ENCODE assay signal across 20 cellular contexts in genomic region chr16:86120201-86120981, GRCh38.
DNase-seq lines count a peak whose midpoint lies in the region; TF ChIP-seq lines count a peak whose summit lies in the region.
"Had no signal": no experiment of that assay in that cellular context is flagged by ENCODE, and none has a peak within 500 bp of the region (broad histone marks: within the 10 kb centered on the region; RNA-seq: fewer than 3 reads in every experiment).

No MANE protein-coding gene starts in this region.

- H2BK12ac ChIP-seq in trophoblast cell (ENCODE audit: low read length) = no peak overlapping the region

- H3K79me2 ChIP-seq in osteoblast (ENCODE audit: insufficient read depth, low read length) = no peaks in the 10 kb centered on the region
- H3K79me2 ChIP-seq in trophoblast cell (ENCODE audit: control insufficient read depth, insufficient read depth, low read length, poor library complexity) = no peaks in the 10 kb centered on the region

- no peak for TF ChIP-seq CTCF in nephron progenitor cell (IDR thresholded peaks at IDR 0.05)
- no peak for TF ChIP-seq CTCF in osteoblast (IDR thresholded peaks at IDR 0.05; ENCODE audit: extremely low read depth, low read depth, low read length)

- no peaks in the 10 kb centered on the region for H4K20me1 ChIP-seq in osteoblast (ENCODE audit: insufficient read depth, low read length)

- no peak overlapping the region for H3K9ac ChIP-seq in trophoblast cell (ENCODE audit: low read length)
- H3K9ac ChIP-seq: KMS-11 had no signal

- H3K27ac ChIP-seq in osteoblast (ENCODE audit: low read depth, low read length) = no peak overlapping the region
- no peak overlapping the region for H3K27ac ChIP-seq in trophoblast cell (ENCODE audit: low read depth, low read length)
- H3K27ac ChIP-seq: KMS-11, PC-9, SJSA1 had no signal

- H3K27me3 ChIP-seq in osteoblast (ENCODE audit: insufficient read depth, low read length) (peaks cover 19% of the 10 kb centered on the region), trophoblast cell (ENCODE audit: insufficient read depth, low read length) (no peaks in the 10 kb centered on the region)
- H3K27me3 ChIP-seq: SJSA1 had no signal

- H3K9me3 ChIP-seq in osteoblast (ENCODE audit: low read depth, low read length) (no peaks in the 10 kb centered on the region), trophoblast cell (ENCODE audit: insufficient read depth, low read depth, low read length) (no peaks in the 10 kb centered on the region)
- H3K9me3 ChIP-seq: Caco-2, SJSA1 had no signal

- H2BK5ac ChIP-seq in trophoblast cell (ENCODE audit: low read depth, low read length, poor library complexity) = no peak overlapping the region

- peaks cover 18% of the 10 kb centered on the region for H3K27me3 Mint-ChIP-seq in nephron progenitor cell (ENCODE audit: low read depth, poor library complexity)

- H4K12ac ChIP-seq in trophoblast cell (ENCODE audit: low read depth, low read length) = no peak overlapping the region

- H3K23ac ChIP-seq in trophoblast cell (ENCODE audit: low read length) = no peak overlapping the region

- H3K9me3 Mint-ChIP-seq in nephron progenitor cell = no peaks in the 10 kb centered on the region
- H3K9me3 Mint-ChIP-seq: CD4-positive, CD25-positive, alpha-beta regulatory T cell had no signal

- no peak overlapping the region for H3K4me3 Mint-ChIP-seq in nephron progenitor cell
- H3K4me3 Mint-ChIP-seq: CD4-positive, CD25-positive, alpha-beta regulatory T cell had no signal

- no peaks in the 10 kb centered on the region for H3K79me1 ChIP-seq in trophoblast cell (ENCODE audit: low read length)

- H3K14ac ChIP-seq in trophoblast cell (ENCODE audit: low read length) = no peak overlapping the region

- H3K27ac Mint-ChIP-seq in nephron progenitor cell = peak overlapping the region; percentile 74

- WGBS in trophoblast cell (ENCODE audit: extremely low coverage, insufficient coverage, insufficient read length) = no CpG with 5 or more reads among the region's 6 CpGs

- H3K4me1 Mint-ChIP-seq in nephron progenitor cell = peaks cover 79% of the 10 kb centered on the region
- H3K4me1 Mint-ChIP-seq: CD4-positive, CD25-positive, alpha-beta regulatory T cell had no signal

- no peak overlapping the region for H4K8ac ChIP-seq in trophoblast cell (ENCODE audit: low read depth, low read length)

- H3K4me2 ChIP-seq in osteoblast (ENCODE audit: insufficient read depth, low read length) (no peak overlapping the region), trophoblast cell (ENCODE audit: low read length) (no peak overlapping the region)
- H3K4me2 ChIP-seq: KMS-11, PC-9 had no signal

- H3K36me3 Mint-ChIP-seq in nephron progenitor cell (ENCODE audit: low read depth) = no peaks in the 10 kb centered on the region
- H3K36me3 Mint-ChIP-seq: CD4-positive, CD25-positive, alpha-beta regulatory T cell had no signal

- H3K36me3 ChIP-seq in osteoblast (ENCODE audit: insufficient read depth, low read length) (no peaks in the 10 kb centered on the region), trophoblast cell (ENCODE audit: control insufficient read depth in 1 of 2, insufficient read depth in 2 of 2, low read length in 2 of 2) (no peaks in the 10 kb centered on the region)
- H3K36me3 ChIP-seq: SJSA1 had no signal

- DNase-seq in Daoy (ENCODE audit: low read depth) (peak; percentile 50), M059J (ENCODE audit: low read depth) (peak; percentile 39), dermis blood vessel endothelial cell (peak; percentile 3), nephron progenitor cell (no peak), HCEC 1CT (no peak), osteoblast (ENCODE audit: insufficient read length, low spot score, missing footprints) (no peak), trophoblast cell (no peak), COLO829 (ENCODE audit: low spot score) (no peak)
- DNase-seq: ACHN; AML-193; Caco-2; CD4-positive, CD25-positive, alpha-beta regulatory T cell; DMS53; NCI-H1048; NCI-H1436; NCI-H1930; NCI-H526; PC-9 had no signal

- no peak overlapping the region for H4K91ac ChIP-seq in trophoblast cell (ENCODE audit: low read depth, low read length)

- H3K4me1 ChIP-seq in osteoblast (ENCODE audit: insufficient read depth, low read length) = no peaks in the 10 kb centered on the region
- no peaks in the 10 kb centered on the region for H3K4me1 ChIP-seq in trophoblast cell (ENCODE audit: control insufficient read depth in 1 of 2, insufficient read depth in 2 of 2, low read length in 2 of 2)
- H3K4me1 ChIP-seq: Caco-2 had no signal

- H3K4me3 ChIP-seq in osteoblast (ENCODE audit: insufficient read depth, low read length) (no peak overlapping the region), trophoblast cell (ENCODE audit: low read depth, low read length) (no peak overlapping the region)
- H3K4me3 ChIP-seq: PC-9, SJSA1 had no signal

- H3K4ac ChIP-seq in trophoblast cell (ENCODE audit: low read depth, low read length) = no peak overlapping the region

- H2AFZ ChIP-seq in osteoblast (ENCODE audit: low read length) (no peak overlapping the region), trophoblast cell (ENCODE audit: insufficient read depth, low read length, poor library complexity) (no peak overlapping the region)
- H2AFZ ChIP-seq: PC-9 had no signal

- no peak overlapping the region for H2BK120ac ChIP-seq in trophoblast cell (ENCODE audit: insufficient read depth, low read length, poor library complexity)

- no peak overlapping the region for H2AK5ac ChIP-seq in trophoblast cell (ENCODE audit: low read length)

- H3K18ac ChIP-seq in trophoblast cell (ENCODE audit: low read length) = no peak overlapping the region

Comparison
In these comparisons a context has a peak if more than half of its experiments do, and no peak if none do; other contexts are left out.
1. DNase-seq: peak in Daoy (single experiment), M059J (single experiment) and dermis blood vessel endothelial cell (single experiment); none in nephron progenitor cell (single experiment), HCEC 1CT (single experiment), osteoblast (single experiment), trophoblast cell (0 of 2) and COLO829 (single experiment).